Comparison of ENCODE assay signal across 14 cellular contexts in genomic region chr7:94393251-94393758, GRCh38. TPM values are rescaled to one million over a fixed set of nuclear protein-coding genes. Genes with fewer than 3 reads are reported as not detected.
DNase-seq lines count a peak whose midpoint lies in the region; ATAC-seq and TF ChIP-seq lines count a peak whose summit lies in the region.
"Had no signal": no experiment of that assay in that cellular context is flagged by ENCODE, and none has a peak within 500 bp of the region (broad histone marks: within the 10 kb centered on the region; RNA-seq: fewer than 3 reads in every experiment).

No MANE protein-coding gene starts in this region.

- peak overlapping the region; percentile 76 for H3K4me3 ChIP-seq in skeletal muscle satellite cell (ENCODE audit: low read length)

- H3K9me3 ChIP-seq in ES-I3 (ENCODE audit: control insufficient read depth, insufficient read depth, low read length) (no peaks in the 10 kb centered on the region), skeletal muscle satellite cell (replicated peaks; ENCODE audit: low read length) (no peaks in the 10 kb centered on the region)

- H3K36me3 ChIP-seq in ES-I3 (ENCODE audit: insufficient read depth, low read length): no peaks in the 10 kb centered on the region
- peaks cover 26% of the 10 kb centered on the region for H3K36me3 ChIP-seq in skeletal muscle satellite cell (ENCODE audit: insufficient read depth, low read length)

- no peak for ATAC-seq in GM19395 (IDR thresholded peaks at IDR 0.05; ENCODE audit: unreplicated experiment)
- ATAC-seq in HG02884 (IDR thresholded peaks at IDR 0.05; ENCODE audit: unreplicated experiment): no peak
- no peak for ATAC-seq in GM21367 (IDR thresholded peaks at IDR 0.05; ENCODE audit: unreplicated experiment)

- H3K4me2 ChIP-seq in skeletal muscle satellite cell (ENCODE audit: low read length): peak overlapping the region; percentile 82

- no peaks in the 10 kb centered on the region for H3K9me3 Mint-ChIP-seq in chondrocyte (ENCODE audit: low read depth)

- peaks cover 28% of the 10 kb centered on the region for H3K36me3 Mint-ChIP-seq in chondrocyte (ENCODE audit: low read depth)
- H3K36me3 Mint-ChIP-seq: IgD-negative memory B cell had no signal

- DNase-seq in chondrocyte (ENCODE audit: low spot score): no peak
- no peak for DNase-seq in A172 (ENCODE audit: low spot score)
- DNase-seq: activated naive CD4-positive, alpha-beta T cell; hypothalamus; NCI-H526 treated with DMSO at 0.1 percent for 48 hours; stimulated activated CD4-positive, alpha-beta T cell treated with anti-CD3 and anti-CD28 coated beads, Interleukin-1b, Interleukin-23, amount 100 ng/mL, for 48 hours; T1000 had no signal

- peak overlapping the region; percentile 98 for H3K4me3 Mint-ChIP-seq in chondrocyte (ENCODE audit: unreplicated experiment)

- H3K27me3 Mint-ChIP-seq in chondrocyte (ENCODE audit: low read depth): no peaks in the 10 kb centered on the region

- peaks cover 47% of the 10 kb centered on the region for H3K4me1 Mint-ChIP-seq in chondrocyte (ENCODE audit: low read depth)

- peak overlapping the region; percentile 46 for H3K27ac ChIP-seq in layer of hippocampus (ENCODE audit: low read depth, low read length)

- H3K4me1 ChIP-seq in ES-I3 (ENCODE audit: insufficient read depth, low read length) (peaks cover 8% of the 10 kb centered on the region), skeletal muscle satellite cell (ENCODE audit: control insufficient read depth, insufficient read depth, low read length) (peaks cover 29% of the 10 kb centered on the region)

- no peaks in the 10 kb centered on the region for H3K27me3 ChIP-seq in layer of hippocampus (ENCODE audit: control insufficient read depth, insufficient read depth, low read length)
- no peaks in the 10 kb centered on the region for H3K27me3 ChIP-seq in skeletal muscle satellite cell (ENCODE audit: control insufficient read depth, insufficient read depth, low read length)

- peak overlapping the region; percentile 100 for H3K27ac Mint-ChIP-seq in chondrocyte (ENCODE audit: unreplicated experiment)

- TF ChIP-seq CTCF in chondrocyte (IDR thresholded peaks at IDR 0.05): no peak

- H3K9ac ChIP-seq in ES-I3 (ENCODE audit: low read depth, low read length) (peak overlapping the region; percentile 49; the same call in 1 of the 2 replicates), skeletal muscle satellite cell (ENCODE audit: low read depth, low read length) (peak overlapping the region; percentile 80)

RNA-seq across cellular contexts. Expression of gene COL1A2, which starts 1.4 kb away (rescaled TPM):
- 11,901 to 12,433 TPM (median 12,302 TPM) in 3 replicates for total RNA-seq in chondrocyte
- total RNA-seq in skeletal muscle satellite cell (2012; rRNA removed): 1,338 and 2,345 TPM in 2 replicates
- 104 and 144 TPM in 2 replicates for total RNA-seq in A172 (2014; rRNA removed; shearing (Covaris generic))

Comparison
In these comparisons a context has a peak if more than half of its experiments do, and no peak if none do; other contexts are left out.
1. RNA of gene COL1A2, which starts 1.4 kb away (total RNA-seq): 11,901 to 12,433 TPM in chondrocyte; 104 to 144 TPM in A172; every median in the first group is over 10 times any median in the second.